In genomic region chr2:150938586-150938985, GRCh38 we compare ENCODE assay signal across 26 cellular contexts.
DNase-seq lines count a peak whose midpoint lies in the region; TF ChIP-seq lines count a peak whose summit lies in the region.
"Had no signal": no experiment of that assay in that cellular context is flagged by ENCODE, and none has a peak within 500 bp of the region (broad histone marks: within the 10 kb centered on the region; RNA-seq: fewer than 3 reads in every experiment).

No MANE protein-coding gene starts in this region.

- no peak overlapping the region for H3K27ac Mint-ChIP-seq in activated naive CD4-positive, alpha-beta T cell treated with anti-CD3 and anti-CD28 coated beads for 36 hours
- H3K27ac Mint-ChIP-seq: CD4-positive, CD25-positive, alpha-beta regulatory T cell had no signal

- CTCF ChIA-PET in activated naive CD4-positive, alpha-beta T cell treated with anti-CD3 and anti-CD28 coated beads for 36 hours (lab: Charles Lee), result interaction anchor here (0.6 kb wide), 1 partner anchor 249 kb away, joined by 4 read pairs; no protein-coding TSS in a partner anchor

- TF ChIP-seq CTCF in AG09319 (IDR thresholded peaks at IDR 0.05; ENCODE audit: low read depth, low read length) (no peak), HFF-Myc (IDR thresholded peaks at IDR 0.05; ENCODE audit: low read depth, low read length, missing control alignments) (no peak), choroid plexus epithelial cell (conservative IDR thresholded peaks at IDR 0.05; ENCODE audit: low read depth, low read length) (no peak)

- H3K4me3 Mint-ChIP-seq in activated naive CD4-positive, alpha-beta T cell treated with anti-CD3 and anti-CD28 coated beads for 36 hours, result no peak overlapping the region
- H3K4me3 Mint-ChIP-seq: activated T-cell treated with anti-CD3 and anti-CD28 coated beads, Interleukin-2, amount 50 U/mL, for 4 hours; CD4-positive, CD25-positive, alpha-beta regulatory T cell had no signal

- intact Hi-C loops in activated naive CD4-positive, alpha-beta T cell treated with anti-CD3 and anti-CD28 coated beads for 36 hours (cut with micrococcal nuclease), result no loop called here

- H3K4me3 ChIP-seq in HFF-Myc (replicated peaks; ENCODE audit: low read depth, low read length), result no peak overlapping the region
- H3K4me3 ChIP-seq in choroid plexus epithelial cell (ENCODE audit: low read depth, low read length), result no peak overlapping the region
- H3K4me3 ChIP-seq: A549, heart left ventricle, smooth muscle cell, upper lobe of left lung had no signal

- no peaks in the 10 kb centered on the region for H3K36me3 Mint-ChIP-seq in activated naive CD4-positive, alpha-beta T cell treated with anti-CD3 and anti-CD28 coated beads for 36 hours (ENCODE audit: low read depth)
- H3K36me3 Mint-ChIP-seq: CD4-positive, CD25-positive, alpha-beta regulatory T cell had no signal

- peak; percentile 7 for DNase-seq in AG09319 (ENCODE audit: extremely low read depth, low read depth)
- DNase-seq in HFF-Myc (ENCODE audit: extremely low read depth, low read depth), result peak; percentile 24
- peak; percentile 8 for DNase-seq in choroid plexus epithelial cell (ENCODE audit: low read depth)
- peak; percentile 31 for DNase-seq in kidney tubule cell (ENCODE audit: low spot score)
- DNase-seq in activated naive CD4-positive, alpha-beta T cell treated with anti-CD3 and anti-CD28 coated beads for 36 hours, result no peak
- DNase-seq in occipital lobe (lab: John Stamatoyannopoulos, UW), result no peak
- no peak for DNase-seq in SHP77 (lab: John Stamatoyannopoulos, UW)
- DNase-seq in dedifferentiated amniotic fluid mesenchymal stem cell (ENCODE audit: extremely low spot score), result no peak
- DNase-seq: activated CD4-positive, alpha-beta T cell treated with anti-CD3 and anti-CD28 coated beads for 48 hours; activated naive CD4-positive, alpha-beta T cell; activated T-cell treated with anti-CD3 and anti-CD28 coated beads, Interleukin-2, amount 50 U/mL, for 4 hours; amniotic stem cell; CD4-positive, CD25-positive, alpha-beta regulatory T cell; cortex of kidney; GOT3; heart left ventricle; Karpas-422; left cardiac atrium; NCI-H2171; NCI-H526; stimulated activated CD4-positive, alpha-beta T cell treated with anti-CD3 and anti-CD28 coated beads, Interleukin-2, amount 100 ng/mL, for 24 hours; substantia nigra; T-helper 2 cell; upper lobe of left lung had no signal

- H3K9me3 Mint-ChIP-seq in activated naive CD4-positive, alpha-beta T cell treated with anti-CD3 and anti-CD28 coated beads for 36 hours, result no peaks in the 10 kb centered on the region

- no peaks in the 10 kb centered on the region for H3K4me1 Mint-ChIP-seq in activated naive CD4-positive, alpha-beta T cell treated with anti-CD3 and anti-CD28 coated beads for 36 hours (ENCODE audit: low read depth)
- H3K4me1 Mint-ChIP-seq: CD4-positive, CD25-positive, alpha-beta regulatory T cell had no signal

- H3K27me3 Mint-ChIP-seq in activated naive CD4-positive, alpha-beta T cell treated with anti-CD3 and anti-CD28 coated beads for 36 hours (ENCODE audit: low read depth), result no peaks in the 10 kb centered on the region
- H3K27me3 Mint-ChIP-seq: CD4-positive, CD25-positive, alpha-beta regulatory T cell had no signal

Comparison
In these comparisons a context has a peak if more than half of its experiments do, and no peak if none do; other contexts are left out.
1. DNase-seq: peak in AG09319 (single experiment), HFF-Myc (single experiment), choroid plexus epithelial cell (single experiment) and kidney tubule cell (single experiment); none in activated naive CD4-positive, alpha-beta T cell treated with anti-CD3 and anti-CD28 coated beads for 36 hours (single experiment), occipital lobe (single experiment), SHP77 (0 of 2) and dedifferentiated amniotic fluid mesenchymal stem cell (single experiment).